ENCODE assay signal across 8 cellular contexts in genomic region chr17:35804658-35805192, GRCh38. TPM values are rescaled to one million over a fixed set of nuclear protein-coding genes. Genes with fewer than 3 reads are reported as not detected.
DNase-seq lines count a peak whose midpoint lies in the region; ATAC-seq and TF ChIP-seq lines count a peak whose summit lies in the region.

No MANE protein-coding gene starts in this region.

- DNase-seq in BJ (ENCODE audit: low read depth): peak; percentile 79
- peak; percentile 62 for DNase-seq in NCI-H2029 (lab: John Stamatoyannopoulos, UW)
- peak; percentile 18 for DNase-seq in T follicular helper cell (ENCODE audit: low read depth)
- DNase-seq in dermis microvascular lymphatic vessel endothelial cell (ENCODE audit: low read depth in 2 of 2): peak; percentile 84 to 93
- no peak for DNase-seq in right lobe of liver
- no peak for DNase-seq in tibial artery

- H3K27ac ChIP-seq in right lobe of liver (no peak overlapping the region), tibial artery (peak overlapping the region in 1 of 2 donors; percentile 66)

- intact Hi-C loops in right lobe of liver (cut with DNase I): loop anchor here (5.0 kb wide), 1 partner anchor 37 kb away; no protein-coding TSS in a partner anchor
- intact Hi-C loops in tibial artery (cut with DNase I; ENCODE audit: low total_unique reads): loop anchor here (1.0 kb wide), 1 partner anchor 40 kb away; no protein-coding TSS in a partner anchor

- no peaks in the 10 kb centered on the region for H3K9me3 ChIP-seq in right lobe of liver
- H3K9me3 ChIP-seq in tibial artery: no peaks in the 10 kb centered on the region

- POLR2A ChIA-PET in BJ (lab: Charles Lee): interaction anchor here (0.5 kb wide), 1 partner anchor 8 kb away, joined by 5 read pairs; no protein-coding TSS in a partner anchor

- no peak for TF ChIP-seq POLR2A in right lobe of liver (IDR thresholded peaks at IDR 0.05)

- CTCF ChIA-PET in BJ (lab: Yijun Ruan, JAX): interaction anchor here (0.6 to 11.2 kb wide), 17 partner anchors 8 to 197 kb away, joined by 3 to 425 read pairs (median 7); partner anchors contain the start of gene C17orf50

- 33% methylated on average over 1 of the region's 1 CpG for WGBS in right lobe of liver (ENCODE audit: insufficient coverage, low coverage, low lambda C conversion rate, missing lambda C conversion rate)

- H3K27me3 ChIP-seq in BJ (ENCODE audit: control insufficient read depth, insufficient read depth, low read length) (no peaks in the 10 kb centered on the region; the same call in 1 of the 2 replicates), right lobe of liver (no peaks in the 10 kb centered on the region), tibial artery (no peaks in the 10 kb centered on the region)

- TF ChIP-seq CTCF in BJ (IDR thresholded peaks at IDR 0.05; ENCODE audit: insufficient read depth, low read depth, low read length) (peak; percentile 96), right lobe of liver (IDR thresholded peaks at IDR 0.05) (peak; percentile 88 to 96 (median 90)), tibial artery (IDR thresholded peaks at IDR 0.05) (peak; percentile 89 to 99)

- ATAC-seq in GM18867 (IDR thresholded peaks at IDR 0.05; ENCODE audit: unreplicated experiment) (peak; percentile 31), right lobe of liver (peak; percentile 63 to 74 (median 68)), HG02938 (IDR thresholded peaks at IDR 0.05; ENCODE audit: unreplicated experiment) (no peak)

- H3K36me3 ChIP-seq in BJ (ENCODE audit: control insufficient read depth, insufficient read depth, low read length) (no peaks in the 10 kb centered on the region), right lobe of liver (no peaks in the 10 kb centered on the region), tibial artery (no peaks in the 10 kb centered on the region)

- H3K4me1 ChIP-seq in right lobe of liver (peaks cover 0 to 17% (median 0%) of the 10 kb centered on the region in 4 donors), tibial artery (peaks cover 0 to 56% (median 29%) of the 10 kb centered on the region in 4 donors)

- H3K4me3 ChIP-seq in BJ (ENCODE audit: low read depth, low read length): no peak overlapping the region
- H3K4me3 ChIP-seq in right lobe of liver: no peak overlapping the region
- no peak overlapping the region for H3K4me3 ChIP-seq in tibial artery

RNA-seq across cellular contexts. Expression of gene TAF15, which starts 4.6 kb away (rescaled TPM):
- polyA plus RNA-seq in BJ (2011; rRNA removed): 27.4 and 49.6 TPM in 2 replicates
- polyA minus RNA-seq in BJ (2011; rRNA and poly(A)+ RNA removed): 28.7 and 35.9 TPM in 2 replicates
- 62.6 and 74.3 TPM in 2 replicates for total RNA-seq in dermis microvascular lymphatic vessel endothelial cell
- 10 to 100 TPM; 41.3 to 75.8 (median 65.4) TPM for total RNA-seq in right lobe of liver

RNA-seq across cellular contexts. Expression of gene MMP28, which starts 9.3 kb away (rescaled TPM):
- 0.15 and 0.28 TPM in 2 replicates for polyA plus RNA-seq in BJ (2011; rRNA removed)
- polyA minus RNA-seq in BJ (2011; rRNA and poly(A)+ RNA removed): not detected in 2 replicates
- 1.3 and 2.4 TPM in 2 replicates for total RNA-seq in dermis microvascular lymphatic vessel endothelial cell
- under 1 TPM in 3 of 6 experiments, not detected in 3; 0.22 to 0.28 (median 0.25) TPM for total RNA-seq in right lobe of liver

RNA-seq across cellular contexts. Expression of gene C17orf50, which starts 44.0 kb away (rescaled TPM):
- polyA plus RNA-seq in BJ (2011; rRNA removed): not detected in 2 replicates
- not detected in 2 replicates for polyA minus RNA-seq in BJ (2011; rRNA and poly(A)+ RNA removed)
- total RNA-seq in dermis microvascular lymphatic vessel endothelial cell (not detected in 2 replicates), right lobe of liver (not detected)

RNA-seq across cellular contexts. Expression of gene GAS2L2, which starts 51.7 kb away (rescaled TPM):
- not detected in 2 replicates for polyA plus RNA-seq in BJ (2011; rRNA removed)
- not detected in 2 replicates for polyA minus RNA-seq in BJ (2011; rRNA and poly(A)+ RNA removed)
- total RNA-seq in dermis microvascular lymphatic vessel endothelial cell: under 0.01 TPM in 1 of 2 replicates, not detected in the other
- total RNA-seq in right lobe of liver: not detected

Comparison
In these comparisons a context has a peak if more than half of its experiments do, and no peak if none do; other contexts are left out.
1. DNase-seq: peak in BJ (single experiment), NCI-H2029 (single experiment), T follicular helper cell (single experiment) and dermis microvascular lymphatic vessel endothelial cell (2 of 2); none in right lobe of liver (0 of 3) and tibial artery (0 of 2).
2. Peak in every context shown above with its lines, with median percentiles within 50 percentile points of each other: CTCF ChIP-seq.